Comparison of ENCODE assay signal across 1 cellular context in genomic region chr22:28139993-28140392, GRCh38.
TF ChIP-seq lines count a peak whose summit lies in the region.

No MANE protein-coding gene starts in this region.

TF ChIP-seq in IMR-90, 13 proteins besides CTCF, POLR2A, EP300 and RAD21 (continued from another document):
- no peak for TF ChIP-seq ELK1 (IDR thresholded peaks at IDR 0.05; ENCODE audit: borderline replicate concordance, low read depth, low read length)
